ENCODE assay signal across 11 cellular contexts in the genomic region with DNA sequence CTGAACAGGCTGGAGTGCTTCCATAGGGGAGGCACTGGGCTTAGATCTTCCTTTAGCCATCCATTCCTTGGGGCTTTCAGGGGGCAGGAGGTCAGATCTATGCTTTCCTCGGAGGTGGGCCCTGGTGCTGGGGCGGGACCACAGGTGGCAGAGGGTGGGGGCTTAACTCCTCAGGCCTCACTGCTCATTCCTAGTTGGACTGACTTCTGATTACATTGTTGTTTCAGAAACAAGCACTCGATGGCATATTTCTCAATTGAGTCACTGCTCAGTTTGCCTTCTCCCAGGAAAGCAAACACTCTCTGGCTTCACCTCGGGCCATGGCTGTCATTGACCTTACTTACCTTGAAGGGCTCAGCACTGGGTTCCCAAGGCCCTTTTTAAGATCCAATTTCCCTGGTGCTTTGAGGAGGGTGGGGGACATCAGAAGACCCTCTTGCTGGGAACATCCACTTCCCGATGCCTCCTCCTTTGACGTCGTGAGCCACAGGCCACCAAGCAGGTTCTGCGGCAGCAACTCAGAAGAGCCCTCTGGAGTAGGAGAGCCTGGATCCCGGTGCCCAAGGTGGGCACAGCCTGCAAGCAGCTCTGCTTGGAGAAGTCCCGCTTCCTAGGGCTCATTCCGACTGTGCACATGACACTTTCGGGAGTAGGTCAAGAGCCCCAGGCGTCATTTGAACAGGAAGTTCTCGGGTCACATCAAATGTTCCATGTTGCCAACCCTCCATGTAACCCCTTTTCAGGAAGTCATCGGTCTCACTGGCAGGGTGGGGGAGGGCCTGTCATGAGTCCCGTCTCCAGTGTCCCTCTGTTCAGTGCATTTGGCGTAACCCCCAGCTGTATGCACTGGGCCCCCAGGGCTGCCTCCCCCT. TPM values are rescaled to one million over a fixed set of nuclear protein-coding genes. Genes with fewer than 3 reads are reported as not detected.
DNase-seq lines count a peak whose midpoint lies in the region; ATAC-seq, FAIRE-seq and TF ChIP-seq lines count a peak whose summit lies in the region.
"Had no signal": no experiment of that assay in that cellular context is flagged by ENCODE, and none has a peak within 500 bp of the region (broad histone marks: within the 10 kb centered on the region; RNA-seq: fewer than 3 reads in every experiment).

No MANE protein-coding gene starts in this region.

- H3K9me3 ChIP-seq in fibroblast of lung (ENCODE audit: control insufficient read depth, insufficient read depth, low read depth, low read length) (no peaks in the 10 kb centered on the region), trophoblast cell (ENCODE audit: insufficient read depth, low read depth, low read length) (no peaks in the 10 kb centered on the region)

- H4K8ac ChIP-seq in trophoblast cell (ENCODE audit: low read depth, low read length): peak overlapping the region; percentile 30

- no peak for TF ChIP-seq POLR2A in GM12891 (IDR thresholded peaks at IDR 0.05; ENCODE audit: low read depth, low read length)

- TF ChIP-seq CTCF in fibroblast of lung (conservative IDR thresholded peaks at IDR 0.05 in 1 of 2, IDR thresholded peaks at IDR 0.05 in 1 of 2; ENCODE audit: low read depth in 1 of 2, low read length in 2 of 2): no peak

- no peak for ATAC-seq in HG03460 (IDR thresholded peaks at IDR 0.05; ENCODE audit: unreplicated experiment)
- ATAC-seq in GM21825 (IDR thresholded peaks at IDR 0.05; ENCODE audit: unreplicated experiment): no peak

- H2AFZ ChIP-seq in fibroblast of lung (ENCODE audit: low read length): no peak overlapping the region
- H2AFZ ChIP-seq in trophoblast cell (ENCODE audit: insufficient read depth, low read length, poor library complexity): no peak overlapping the region

- no CpG with 5 or more reads among the region's 17 CpGs for WGBS in trophoblast cell (ENCODE audit: extremely low coverage, insufficient coverage, insufficient read length)

- peak overlapping the region; percentile 16 for H2BK5ac ChIP-seq in trophoblast cell (ENCODE audit: low read depth, low read length, poor library complexity)

- H3K27ac ChIP-seq in fibroblast of lung (ENCODE audit: insufficient read depth, low read length) (no peak overlapping the region), trophoblast cell (ENCODE audit: low read depth, low read length) (no peak overlapping the region)
- H3K27ac ChIP-seq: neural progenitor cell had no signal

- H3K79me2 ChIP-seq in fibroblast of lung (ENCODE audit: control insufficient read depth, insufficient read depth, low read length) (no peaks in the 10 kb centered on the region), trophoblast cell (ENCODE audit: control insufficient read depth, insufficient read depth, low read length, poor library complexity) (no peaks in the 10 kb centered on the region)

- peak overlapping the region; percentile 30 for H2AK5ac ChIP-seq in trophoblast cell (ENCODE audit: low read length)

- H3K4ac ChIP-seq in trophoblast cell (ENCODE audit: low read depth, low read length): no peak overlapping the region

- no peak overlapping the region for H4K12ac ChIP-seq in trophoblast cell (ENCODE audit: low read depth, low read length)

- H3K4me1 ChIP-seq in fibroblast of lung (ENCODE audit: control insufficient read depth, extremely low read depth, insufficient read depth, low read length) (peaks cover 3% of the 10 kb centered on the region), trophoblast cell (ENCODE audit: control insufficient read depth in 1 of 2, insufficient read depth in 2 of 2, low read length in 2 of 2) (peaks cover 17 to 19% of the 10 kb centered on the region in 2 experiments)

- DNase-seq in DMS53 treated with DMSO at 0.1 percent for 48 hours (lab: John Stamatoyannopoulos, UW; ENCODE audit: unreplicated experiment) (peak; percentile 84), RPMI7951 (ENCODE audit: low read depth) (peak; percentile 69), fibroblast of lung (ENCODE audit: low read depth in 2 of 2) (peak; percentile 49 to 84), trophoblast cell (peak; percentile 33 to 75), GM12891 (ENCODE audit: insufficient read length, low spot score) (no peak), inferior parietal cortex (ENCODE audit: extremely low spot score) (no peak)
- DNase-seq: activated CD4-positive, alpha-beta T cell treated with anti-CD3 and anti-CD28 coated beads for 4 hours; MM.1S had no signal

- H3K27me3 ChIP-seq in fibroblast of lung (ENCODE audit: control insufficient read depth, insufficient read depth, low read length): no peaks in the 10 kb centered on the region
- H3K27me3 ChIP-seq in trophoblast cell (ENCODE audit: insufficient read depth, low read length): no peaks in the 10 kb centered on the region
- H3K27me3 ChIP-seq: neural progenitor cell had no signal

- peak overlapping the region; percentile 77 for H2BK120ac ChIP-seq in trophoblast cell (ENCODE audit: insufficient read depth, low read length, poor library complexity)

- H3K4me3 ChIP-seq in fibroblast of lung (replicated peaks in 1 of 4; ENCODE audit: control extremely low read depth in 1 of 4, insufficient read depth in 1 of 4, low read depth in 3 of 4, low read length in 4 of 4) (no peak overlapping the region), trophoblast cell (ENCODE audit: low read depth, low read length) (no peak overlapping the region)
- H3K4me3 ChIP-seq: neural progenitor cell had no signal

- H3K9ac ChIP-seq in fibroblast of lung (ENCODE audit: insufficient read depth, low read length) (no peak overlapping the region), trophoblast cell (ENCODE audit: low read length) (no peak overlapping the region)
- H3K9ac ChIP-seq: neural progenitor cell had no signal

- H3K79me1 ChIP-seq in trophoblast cell (ENCODE audit: low read length): peaks cover 28% of the 10 kb centered on the region

- H3K36me3 ChIP-seq in fibroblast of lung (ENCODE audit: control insufficient read depth, insufficient read depth, low read length) (no peaks in the 10 kb centered on the region), trophoblast cell (ENCODE audit: control insufficient read depth in 1 of 2, insufficient read depth in 2 of 2, low read length in 2 of 2) (no peaks in the 10 kb centered on the region)
- H3K36me3 ChIP-seq: neural progenitor cell had no signal

- no peak for FAIRE-seq in GM12891 (lab: Jason Lieb, UNC)

- H3K14ac ChIP-seq in trophoblast cell (ENCODE audit: low read length): peak overlapping the region; percentile 51

- H3K4me2 ChIP-seq in fibroblast of lung (ENCODE audit: extremely low read depth, insufficient read depth, low read length): no peak overlapping the region
- H3K4me2 ChIP-seq in trophoblast cell (ENCODE audit: low read length): no peak overlapping the region

- peak overlapping the region; percentile 37 for H2BK12ac ChIP-seq in trophoblast cell (ENCODE audit: low read length)

- peak overlapping the region; percentile 17 for H3K18ac ChIP-seq in trophoblast cell (ENCODE audit: low read length)

- no peaks in the 10 kb centered on the region for H4K20me1 ChIP-seq in fibroblast of lung (ENCODE audit: control insufficient read depth, extremely low read depth, insufficient read depth, low read length)

- H4K91ac ChIP-seq in trophoblast cell (ENCODE audit: low read depth, low read length): peak overlapping the region; percentile 62

- no peak overlapping the region for H3K23ac ChIP-seq in trophoblast cell (ENCODE audit: low read length)

TF ChIP-seq in GM12891, 5 proteins besides CTCF, POLR2A, EP300 and RAD21:
- TF ChIP-seq TAF1 (IDR thresholded peaks at IDR 0.05; ENCODE audit: low read depth, low read length) (no peak), POU2F2 (IDR thresholded peaks at IDR 0.05; ENCODE audit: low read depth, low read length) (no peak), POLR2AphosphoS5 (IDR thresholded peaks at IDR 0.05; ENCODE audit: low read depth, low read length) (no peak), SPI1 (IDR thresholded peaks at IDR 0.05; ENCODE audit: low read depth, low read length) (no peak), PAX5 (IDR thresholded peaks at IDR 0.05; ENCODE audit: insufficient read depth, low read length, severe bottlenecking) (no peak)

RNA-seq across cellular contexts. Expression of gene SDC1, which starts 40.6 kb away (rescaled TPM):
- total RNA-seq in RPMI7951 (2014; rRNA removed; shearing (Covaris generic)): 28.8 and 42.3 TPM in 2 replicates
- 17.5 and 56.8 TPM in 2 replicates for total RNA-seq in fibroblast of lung
- 14.6 and 45.5 TPM in 2 replicates for polyA plus RNA-seq in fibroblast of lung
- polyA plus RNA-seq in fibroblast of lung (2012): 16.6 and 55.9 TPM in 2 replicates
- polyA minus RNA-seq in fibroblast of lung (ENCODE audit: low replicate concordance): 16.0 and 27.4 TPM in 2 replicates
- 402 and 444 TPM in 2 replicates for polyA plus RNA-seq in trophoblast cell (2013)
- polyA plus RNA-seq in GM12891 (2012; ENCODE audit: low read depth, missing spikeins): 25.5 TPM

Comparison
In these comparisons a context has a peak if more than half of its experiments do, and no peak if none do; other contexts are left out.
1. DNase-seq: peak in DMS53 treated with DMSO at 0.1 percent for 48 hours (single experiment), RPMI7951 (single experiment), fibroblast of lung (2 of 2) and trophoblast cell (2 of 2); none in GM12891 (single experiment) and inferior parietal cortex (single experiment).